In genomic region chr7:69429817-69430501, GRCh38 we compare ENCODE assay signal across 9 cellular contexts.
DNase-seq lines count a peak whose midpoint lies in the region; ATAC-seq lines count a peak whose summit lies in the region.
"Had no signal": no experiment of that assay in that cellular context is flagged by ENCODE, and none has a peak within 500 bp of the region (broad histone marks: within the 10 kb centered on the region; RNA-seq: fewer than 3 reads in every experiment).

No MANE protein-coding gene starts in this region.

- no peaks in the 10 kb centered on the region for H3K9me3 ChIP-seq in SJCRH30 (replicated peaks)

- H3K27me3 ChIP-seq in SJCRH30 = no peaks in the 10 kb centered on the region

- H3K4me1 ChIP-seq in SJCRH30 = no peaks in the 10 kb centered on the region

- ATAC-seq in left ventricle myocardium superior (peak; percentile 87), sciatic nerve (peak; percentile 89), GM21515 (IDR thresholded peaks at IDR 0.05; ENCODE audit: unreplicated experiment) (no peak), GM18517 (IDR thresholded peaks at IDR 0.05; ENCODE audit: unreplicated experiment) (no peak), GM18498 (IDR thresholded peaks at IDR 0.05; ENCODE audit: unreplicated experiment) (no peak), HG03039 (IDR thresholded peaks at IDR 0.05; ENCODE audit: unreplicated experiment) (no peak)

- H3K36me3 ChIP-seq in SJCRH30 = no peaks in the 10 kb centered on the region

- intact Hi-C loops in left ventricle myocardium superior (cut with micrococcal nuclease) (no loop called here), sciatic nerve (cut with DNase I) (loop anchor here (5.0 kb wide), 1 partner anchor 767 kb away; no protein-coding TSS in a partner anchor)

- H3K27ac ChIP-seq in SJCRH30 = no peak overlapping the region

- DNase-seq in DMS153 treated with DMSO at 0.1 percent for 48 hours (lab: John Stamatoyannopoulos, UW; ENCODE audit: unreplicated experiment) (peak; percentile 40), SJCRH30 (peak; percentile 10 to 44), left ventricle myocardium superior (peak; percentile 78), sciatic nerve (ENCODE audit: low spot score) (peak; percentile 80)
- DNase-seq: NCI-H146 had no signal

- peak overlapping the region; percentile 23 for H3K4me3 ChIP-seq in SJCRH30

Comparison
In these comparisons a context has a peak if more than half of its experiments do, and no peak if none do; other contexts are left out.
1. DNase-seq: peak in every context shown above with its lines; median percentile 80 in sciatic nerve; 78 in left ventricle myocardium superior; 40 in DMS153 treated with DMSO at 0.1 percent for 48 hours; 27 in SJCRH30.
2. ATAC-seq: peak in left ventricle myocardium superior (single experiment) and sciatic nerve (single experiment); none in GM21515 (single experiment), GM18517 (single experiment), GM18498 (single experiment) and HG03039 (single experiment).